In genomic region chr7:84354866-84355265, GRCh38 we compare ENCODE assay signal across 22 cellular contexts.
"Had no signal": no experiment of that assay in that cellular context is flagged by ENCODE, and none has a peak within 500 bp of the region (broad histone marks: within the 10 kb centered on the region; RNA-seq: fewer than 3 reads in every experiment).

No MANE protein-coding gene starts in this region.

- H3K36me3 ChIP-seq: brain microvascular endothelial cell, gastroesophageal sphincter, neutrophil, ovary, prostate gland, spleen, suprapubic skin, tibial nerve had no signal

- H3K27me3 ChIP-seq: brain microvascular endothelial cell, gastroesophageal sphincter, neutrophil, ovary, spleen, suprapubic skin, tibial nerve had no signal

- H3K4me3 ChIP-seq: gastroesophageal sphincter, ovary, prostate gland, spleen, suprapubic skin, tibial nerve had no signal

- H3K4me1 ChIP-seq: gastroesophageal sphincter, prostate gland, spleen, suprapubic skin, tibial nerve had no signal

- H3K27ac ChIP-seq: brain microvascular endothelial cell, gastroesophageal sphincter, neutrophil, ovary, prostate gland, spleen, suprapubic skin, VCaP had no signal

- DNase-seq: activated CD4-positive, alpha-beta T cell treated with anti-CD3 and anti-CD28 coated beads, Interleukin-2, amount 10 ng/mL, durations not matched to agents 7 days and 5 days; activated CD8-positive, alpha-beta T cell treated with anti-CD3 and anti-CD28 coated beads for 36 hours; activated gamma-delta T cell treated with Interleukin-2 at 50 U/mL for 16 hours; aorta; brain microvascular endothelial cell; caudate nucleus; dermis blood vessel endothelial cell; effector CD8-positive, alpha-beta T cell; head of caudate nucleus; hypothalamus; left ventricle myocardium superior; mammary epithelial cell; naive thymus-derived CD8-positive, alpha-beta T cell; ovary; spleen; stimulated activated CD4-positive, alpha-beta T cell treated with anti-CD3 and anti-CD28 coated beads, Interleukin-4, amount 100 ng/mL, for 24 hours had no signal

- H3K9me3 ChIP-seq: gastroesophageal sphincter, neutrophil, ovary, prostate gland, suprapubic skin, tibial nerve had no signal
